ENCODE assay signal across 24 cellular contexts in the genomic region with DNA sequence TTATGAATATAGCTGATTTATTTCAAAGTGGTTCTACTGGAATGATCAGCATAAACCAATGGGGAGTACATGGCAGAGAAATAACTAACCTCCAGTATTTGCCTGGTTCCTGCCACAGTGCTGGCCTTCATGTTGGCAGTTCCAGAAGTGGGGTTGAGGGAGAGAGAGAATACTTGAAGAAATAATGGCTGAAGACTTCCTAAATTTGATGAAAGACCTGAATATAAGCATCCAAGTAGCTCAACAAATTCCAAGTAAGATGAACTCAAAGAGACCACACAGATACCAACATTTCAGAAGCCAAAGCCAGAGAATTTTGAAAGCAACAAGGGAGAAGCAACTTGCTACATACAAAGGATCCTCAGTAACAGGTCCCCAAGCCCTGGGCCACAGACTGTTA. TPM values are rescaled to one million over a fixed set of nuclear protein-coding genes. Genes with fewer than 3 reads are reported as not detected.
"Had no signal": no experiment of that assay in that cellular context is flagged by ENCODE, and none has a peak within 500 bp of the region (broad histone marks: within the 10 kb centered on the region; RNA-seq: fewer than 3 reads in every experiment).

No MANE protein-coding gene starts in this region.

- H3K27me3 Mint-ChIP-seq: memory B cell, type B pancreatic cell had no signal

- ATAC-seq: gastrocnemius medialis, left lobe of liver, lower lobe of right lung had no signal

- H3K27ac ChIP-seq: coronary artery, epithelial cell of prostate, esophagus muscularis mucosa, gastrocnemius medialis, lower lobe of right lung, neutrophil, suprapubic skin, thyroid gland had no signal

- DNase-seq: caudate nucleus; effector CD8-positive, alpha-beta T cell; gastrocnemius medialis; hippocampal formation; kidney glomerular epithelial cell; lower lobe of right lung; small intestine; stimulated activated CD4-positive, alpha-beta T cell treated with anti-CD3 and anti-CD28 coated beads, Interleukin-2, amount 100 ng/mL, for 48 hours; stimulated activated naive CD4-positive, alpha-beta T cell treated with Interleukin-2 at 50 U/mL for 16 hours; thyroid gland had no signal

- H3K27me3 ChIP-seq: esophagus muscularis mucosa, gastrocnemius medialis, neutrophil, suprapubic skin, thyroid gland had no signal

- H3K4me1 ChIP-seq: esophagus muscularis mucosa, lower lobe of right lung, suprapubic skin, thyroid gland had no signal

- H3K4me1 Mint-ChIP-seq: memory B cell, mesothelial cell of epicardium had no signal

- H3K9me3 Mint-ChIP-seq: type B pancreatic cell had no signal

- H3K27ac Mint-ChIP-seq: memory B cell, mesothelial cell of epicardium, type B pancreatic cell had no signal

- H3K4me3 ChIP-seq: coronary artery, esophagus muscularis mucosa, gastrocnemius medialis, lower lobe of right lung, suprapubic skin, thyroid gland had no signal

- H3K4me3 Mint-ChIP-seq: memory B cell, mesothelial cell of epicardium, type B pancreatic cell had no signal

- H3K9me3 ChIP-seq: gastrocnemius medialis, lower lobe of right lung, neutrophil, suprapubic skin, thyroid gland had no signal

RNA-seq across cellular contexts. Expression of a gene that starts 34.3 kb away (rescaled TPM):
- total RNA-seq: chondrocyte, dermis microvascular lymphatic vessel endothelial cell, fibroblast of villous mesenchyme, left lobe of liver, myocyte, pulmonary artery endothelial cell had no signal
